ENCODE assay signal across 22 cellular contexts in the genomic region with DNA sequence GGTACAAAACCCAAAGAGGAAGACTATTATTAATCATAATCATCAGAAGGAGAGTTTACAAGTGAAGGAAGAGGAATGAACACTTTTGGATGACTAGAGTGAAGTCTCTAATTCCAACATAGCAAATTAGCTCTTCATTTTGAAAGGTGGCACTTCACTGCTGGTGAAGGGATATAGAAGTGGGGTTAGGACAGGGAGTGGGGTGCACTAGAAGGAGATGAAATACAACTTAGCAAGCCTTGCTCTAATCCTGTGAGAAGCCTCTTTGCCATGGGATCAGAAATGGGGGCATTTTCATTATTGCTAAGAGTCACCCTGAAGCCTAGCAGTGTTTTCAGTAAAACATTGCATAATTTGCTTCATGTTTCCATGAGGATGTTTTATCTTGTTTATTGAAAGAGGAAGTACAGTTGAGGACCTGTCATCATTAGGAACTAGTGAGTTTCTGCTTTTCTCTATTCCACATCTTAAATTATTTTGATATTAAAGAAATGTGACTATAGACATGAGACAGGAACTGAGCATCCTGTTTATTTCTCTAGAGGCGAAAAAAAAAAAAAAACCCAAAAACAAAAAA. TPM values are rescaled to one million over a fixed set of nuclear protein-coding genes. Genes with fewer than 3 reads are reported as not detected.
DNase-seq lines count a peak whose midpoint lies in the region; ATAC-seq, FAIRE-seq and TF ChIP-seq lines count a peak whose summit lies in the region.
"Had no signal": no experiment of that assay in that cellular context is flagged by ENCODE, and none has a peak within 500 bp of the region (broad histone marks: within the 10 kb centered on the region; RNA-seq: fewer than 3 reads in every experiment).

No MANE protein-coding gene starts in this region.

- DNase-seq in right lobe of liver (no peak), HepG2 (ENCODE audit: low spot score) (no peak), SIG-M5 treated with dmso at 0.1 percent for 504 hours (lab: John Stamatoyannopoulos, UW; ENCODE audit: unreplicated experiment) (peak; percentile 71), fibroblast of gingiva (ENCODE audit: low read depth) (peak; percentile 2), HT-29 (ENCODE audit: low spot score) (no peak)
- no peak for DNase-seq in activated naive CD4-positive, alpha-beta T cell (lab: John Stamatoyannopoulos, UW)
- DNase-seq: 8988T; activated CD8-positive, alpha-beta T cell treated with anti-CD3 and anti-CD28 coated beads for 36 hours; COR-L47; erythroblast; NCI-H1694 treated with DMSO at 0.1 percent for 48 hours; NCI-H510A; stimulated activated CD4-positive, alpha-beta T cell treated with anti-CD3 and anti-CD28 coated beads, Interleukin-4, amount 100 ng/mL, for 24 hours; T-helper 9 cell had no signal

- WGBS in right lobe of liver (ENCODE audit: insufficient coverage, low coverage, low lambda C conversion rate, missing lambda C conversion rate), result 29% methylated on average over 1 of the region's 1 CpG
- WGBS in HepG2 (ENCODE audit: low lambda C conversion rate), result 4% methylated on average over 1 of the region's 1 CpG

- no peak overlapping the region for H3K4me2 ChIP-seq in HepG2 (ENCODE audit: low read depth, low read length)

- no peak for TF ChIP-seq RAD21 in HepG2 (CRISPR knock-in tag; IDR thresholded peaks at IDR 0.05)

- intact Hi-C loops in right lobe of liver (cut with DNase I) (no loop called here), HepG2 (cut with micrococcal nuclease; ENCODE audit: unreplicated experiment) (no loop called here)

- TF ChIP-seq POLR2A in right lobe of liver (IDR thresholded peaks at IDR 0.05), result no peak
- TF ChIP-seq POLR2A in HepG2 (IDR thresholded peaks at IDR 0.05; ENCODE audit: insufficient read depth in 1 of 2, low read depth in 2 of 2, low read length in 2 of 2), result no peak

- TF ChIP-seq CTCF in right lobe of liver (IDR thresholded peaks at IDR 0.05), result no peak
- no peak for TF ChIP-seq CTCF in HepG2 (CRISPR knock-in tag; IDR thresholded peaks at IDR 0.05)

- no peak overlapping the region for H3K9ac ChIP-seq in HepG2 (ENCODE audit: insufficient read depth, low read depth, low read length)

- no TSS peak for BruUV-seq in HepG2 (replicated peaks; lab: Mats Ljungman, UMichigan)

- no peak overlapping the region for H3K4me3 ChIP-seq in right lobe of liver
- H3K4me3 ChIP-seq in HepG2 (replicated peaks in 1 of 3; ENCODE audit: insufficient read depth in 1 of 3, low read depth in 2 of 3, low read length in 3 of 3), result no peak overlapping the region
- H3K4me3 ChIP-seq: coronary artery had no signal

- H3K27me3 ChIP-seq in right lobe of liver (no peaks in the 10 kb centered on the region), HepG2 (ENCODE audit: control insufficient read depth in 1 of 2, insufficient read depth in 2 of 2, low read length in 2 of 2) (no peaks in the 10 kb centered on the region)

- no peaks in the 10 kb centered on the region for H3K79me2 ChIP-seq in HepG2 (ENCODE audit: insufficient read depth, low read length)

- CTCF ChIA-PET in HepG2 (lab: Yijun Ruan, JAX; ENCODE audit: low intra/inter-chr PET ratio, low total read pairs), result no interaction called here

- H3K36me3 ChIP-seq in right lobe of liver, result no peaks in the 10 kb centered on the region
- no peaks in the 10 kb centered on the region for H3K36me3 ChIP-seq in HepG2 (replicated peaks in 1 of 2; ENCODE audit: control insufficient read depth in 1 of 2, insufficient read depth in 2 of 2, low read length in 2 of 2)

- TF ChIP-seq EP300 in HepG2 (IDR thresholded peaks at IDR 0.05; ENCODE audit: low read depth in 2 of 2, low read length in 2 of 2) (no peak), HepG2 (CRISPR knock-in tag; IDR thresholded peaks at IDR 0.05; ENCODE audit: borderline replicate concordance) (no peak)

- no peaks in the 10 kb centered on the region for H3K4me1 ChIP-seq in right lobe of liver
- no peaks in the 10 kb centered on the region for H3K4me1 ChIP-seq in HepG2 (ENCODE audit: insufficient read depth, low read length)

- H4K20me1 ChIP-seq in HepG2 (ENCODE audit: insufficient read depth, low read length), result no peaks in the 10 kb centered on the region

- no peak overlapping the region for H3K27ac ChIP-seq in right lobe of liver
- H3K27ac ChIP-seq in HepG2 (ENCODE audit: extremely low read length, insufficient read depth, low read length), result no peak overlapping the region
- H3K27ac ChIP-seq: coronary artery had no signal

- no peak overlapping the region for H2AFZ ChIP-seq in HepG2 (ENCODE audit: low read length)

- no peak for FAIRE-seq in HepG2 (lab: Jason Lieb, UNC)
- FAIRE-seq: G401.6 had no signal

- ATAC-seq in right lobe of liver (peak in 3 of 4 donors; percentile 20 to 42 (median 34)), HepG2 (no peak), GM21825 (IDR thresholded peaks at IDR 0.05; ENCODE audit: unreplicated experiment) (no peak), HG02623 (IDR thresholded peaks at IDR 0.05; ENCODE audit: unreplicated experiment) (no peak)
- ATAC-seq: activated CD8-positive, alpha-beta T cell treated with anti-CD3 and anti-CD28 coated beads for 36 hours had no signal

- H3K9me3 ChIP-seq in right lobe of liver (no peaks in the 10 kb centered on the region), HepG2 (ENCODE audit: low read length) (no peaks in the 10 kb centered on the region)

- in situ Hi-C loops in HepG2 (cut with HindIII; ENCODE audit: extremely low pct_ligation_motif_present, low pct_unique_long_range_greater_than_20kb), result no loop called here

- POLR2A ChIA-PET in HepG2 (lab: Yijun Ruan, JAX), result no interaction called here

RNA-seq across cellular contexts. Expression of a gene that starts 9.3 kb away (rescaled TPM):
- total RNA-seq in right lobe of liver (not detected), HepG2 (2016; rRNA removed; fragmentation: Illumina TruSeq; extraction: Trizol) (0.04 TPM in 1 of 2 replicates, not detected in the other)
- total RNA-seq in HepG2 (2016; cell fraction: cytosol; rRNA removed; fragmentation: Illumina TruSeq; extraction: Trizol; ENCODE audit: low read depth), result not detected in 2 replicates
- total RNA-seq in HepG2 (2016; cell fraction: insoluble cytoplasmic fraction; rRNA removed; fragmentation: Illumina TruSeq; extraction: Trizol), result 0.04 TPM in 1 of 2 replicates, not detected in the other
- not detected in 2 replicates for total RNA-seq in HepG2 (2016; cell fraction: membrane; rRNA removed; fragmentation: Illumina TruSeq; extraction: Trizol)
- not detected in 2 replicates for total RNA-seq in HepG2 (2016; cell fraction: nucleus; rRNA removed; fragmentation: Illumina TruSeq; extraction: Trizol)
- polyA plus RNA-seq in HepG2 (2011; rRNA removed), result 0.03 and 0.05 TPM in 2 replicates
- 0.04 and 0.08 TPM in 2 replicates for polyA plus RNA-seq in HepG2 (2011; cell fraction: cytosol; rRNA removed)
- 0.07 TPM in 1 of 2 replicates, not detected in the other for polyA plus RNA-seq in HepG2 (2011; cell fraction: nucleus; rRNA removed)
- not detected in 2 replicates for polyA plus RNA-seq in HepG2 (2012)
- polyA plus RNA-seq in HepG2 (2016; cell fraction: cytosol; fragmentation: Illumina TruSeq; extraction: Trizol; ENCODE audit: low read depth), result not detected in 2 replicates
- polyA plus RNA-seq in HepG2 (2016; cell fraction: insoluble cytoplasmic fraction; fragmentation: Illumina TruSeq; extraction: Trizol; ENCODE audit: low read depth), result not detected in 2 replicates
- not detected in 2 replicates for polyA plus RNA-seq in HepG2 (2016; cell fraction: membrane; fragmentation: Illumina TruSeq; extraction: Trizol; ENCODE audit: low read depth)
- not detected in 2 replicates for polyA plus RNA-seq in HepG2 (2016; cell fraction: nucleus; fragmentation: Illumina TruSeq; extraction: Trizol; ENCODE audit: insufficient read depth, low read depth)
- 0.12 and 0.37 TPM in 2 replicates for polyA minus RNA-seq in HepG2 (2011; rRNA and poly(A)+ RNA removed; ENCODE audit: low replicate concordance)
- polyA minus RNA-seq in HepG2 (2011; cell fraction: cytosol; rRNA and poly(A)+ RNA removed), result not detected in 2 replicates
- not detected in 2 replicates for polyA minus RNA-seq in HepG2 (2011; cell fraction: nucleus; rRNA and poly(A)+ RNA removed)
- total RNA-seq in HT-29 (2014; rRNA removed; shearing (Covaris generic)), result not detected in 2 replicates
- total RNA-seq: activated CD8-positive, alpha-beta T cell treated with anti-CD3 and anti-CD28 coated beads for 36 hours; activated T-helper 2 cell treated with anti-CD3 and anti-CD28 coated beads, Interferon-gamma antibody, Interleukin-2, Interleukin-4, amounts not matched to agents 10 μg/mL and 5 μg/mL and 100 μg/mL, durations not matched to agents 14 hours and 24 hours and 36 hours had no signal
- polyA plus RNA-seq: liver had no signal

RNA-seq across cellular contexts. Expression of a gene that starts 53.2 kb away (rescaled TPM):
- total RNA-seq in right lobe of liver, result not detected
- total RNA-seq in HepG2 (2016; rRNA removed; fragmentation: Illumina TruSeq; extraction: Trizol), result not detected in 2 replicates
- not detected in 2 replicates for total RNA-seq in HepG2 (2016; cell fraction: cytosol; rRNA removed; fragmentation: Illumina TruSeq; extraction: Trizol; ENCODE audit: low read depth)
- not detected in 2 replicates for total RNA-seq in HepG2 (2016; cell fraction: insoluble cytoplasmic fraction; rRNA removed; fragmentation: Illumina TruSeq; extraction: Trizol)
- total RNA-seq in HepG2 (2016; cell fraction: membrane; rRNA removed; fragmentation: Illumina TruSeq; extraction: Trizol), result not detected in 2 replicates
- not detected in 2 replicates for total RNA-seq in HepG2 (2016; cell fraction: nucleus; rRNA removed; fragmentation: Illumina TruSeq; extraction: Trizol)
- not detected in 2 replicates for polyA plus RNA-seq in HepG2 (2011; rRNA removed)
- not detected in 2 replicates for polyA plus RNA-seq in HepG2 (2011; cell fraction: cytosol; rRNA removed)
- polyA plus RNA-seq in HepG2 (2011; cell fraction: nucleus; rRNA removed), result not detected in 2 replicates
- not detected in 2 replicates for polyA plus RNA-seq in HepG2 (2012)
- not detected in 2 replicates for polyA plus RNA-seq in HepG2 (2016; cell fraction: cytosol; fragmentation: Illumina TruSeq; extraction: Trizol; ENCODE audit: low read depth)
- not detected in 2 replicates for polyA plus RNA-seq in HepG2 (2016; cell fraction: insoluble cytoplasmic fraction; fragmentation: Illumina TruSeq; extraction: Trizol; ENCODE audit: low read depth)
- not detected in 2 replicates for polyA plus RNA-seq in HepG2 (2016; cell fraction: membrane; fragmentation: Illumina TruSeq; extraction: Trizol; ENCODE audit: low read depth)
- polyA plus RNA-seq in HepG2 (2016; cell fraction: nucleus; fragmentation: Illumina TruSeq; extraction: Trizol; ENCODE audit: insufficient read depth, low read depth), result not detected in 2 replicates
- polyA minus RNA-seq in HepG2 (2011; rRNA and poly(A)+ RNA removed; ENCODE audit: low replicate concordance), result not detected in 2 replicates
- not detected in 2 replicates for polyA minus RNA-seq in HepG2 (2011; cell fraction: cytosol; rRNA and poly(A)+ RNA removed)
- not detected in 2 replicates for polyA minus RNA-seq in HepG2 (2011; cell fraction: nucleus; rRNA and poly(A)+ RNA removed)
- total RNA-seq in HT-29 (2014; rRNA removed; shearing (Covaris generic)), result not detected in 2 replicates
- total RNA-seq: activated CD8-positive, alpha-beta T cell treated with anti-CD3 and anti-CD28 coated beads for 36 hours; activated T-helper 2 cell treated with anti-CD3 and anti-CD28 coated beads, Interferon-gamma antibody, Interleukin-2, Interleukin-4, amounts not matched to agents 10 μg/mL and 5 μg/mL and 100 μg/mL, durations not matched to agents 14 hours and 24 hours and 36 hours; liver; neural crest cell; RPMI7951 had no signal
- polyA plus RNA-seq: liver had no signal

Comparison
In these comparisons a context has a peak if more than half of its experiments do, and no peak if none do; other contexts are left out.
1. ATAC-seq: peak in right lobe of liver (3 of 4); none in HepG2 (single experiment), GM21825 (single experiment) and HG02623 (single experiment).
2. DNase-seq: peak in SIG-M5 treated with dmso at 0.1 percent for 504 hours (single experiment) and fibroblast of gingiva (single experiment); none in right lobe of liver (0 of 3), HepG2 (single experiment), activated naive CD4-positive, alpha-beta T cell (0 of 4) and HT-29 (single experiment).